In the genomic region with DNA sequence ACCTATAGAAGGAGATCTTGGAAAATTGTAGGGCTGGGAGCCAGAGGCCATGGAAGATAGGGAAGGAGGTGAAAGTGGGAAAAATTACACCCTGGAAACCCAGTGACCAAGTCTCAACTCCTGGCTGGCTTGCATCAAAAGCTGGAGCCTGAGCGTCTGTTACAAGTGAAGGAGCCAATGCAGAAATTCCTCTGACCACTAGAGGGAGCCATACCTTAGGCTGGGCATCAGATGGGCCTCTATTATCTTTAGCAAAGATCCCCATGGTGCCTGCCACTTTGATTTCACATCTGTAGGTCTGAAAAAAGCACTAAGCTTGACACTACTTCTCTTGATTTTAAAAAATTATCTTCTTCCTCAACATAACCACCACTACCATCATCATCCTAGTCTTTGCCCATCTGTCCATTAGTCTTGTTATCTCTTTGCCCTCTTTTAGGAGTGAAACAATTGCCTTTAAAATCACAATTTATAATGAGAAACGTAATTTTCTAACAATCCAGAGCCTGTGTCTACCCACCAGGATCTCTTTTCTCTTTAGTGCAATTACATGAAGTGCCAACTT, we compare ENCODE assay signal across 8 cellular contexts.
DNase-seq lines count a peak whose midpoint lies in the region; ATAC-seq and TF ChIP-seq lines count a peak whose summit lies in the region.

No MANE protein-coding gene starts in this region.

- no peak overlapping the region for H3K4me3 ChIP-seq in SJSA1
- H3K4me3 ChIP-seq in right cardiac atrium (ENCODE audit: low read length) = no peak overlapping the region
- H3K4me3 ChIP-seq in sigmoid colon = no peak overlapping the region

- intact Hi-C loops in right cardiac atrium (cut with DNase I) (loop anchor here (2.0 to 10.0 kb wide), 3 partner anchors 327 to 335 kb away; no protein-coding TSS in a partner anchor), sigmoid colon (cut with DNase I) (loop anchor here (2.0 kb wide), 1 partner anchor 329 kb away; no protein-coding TSS in a partner anchor)

- H3K27ac ChIP-seq in SJSA1 (no peak overlapping the region), right cardiac atrium (ENCODE audit: low read length) (no peak overlapping the region), sigmoid colon (no peak overlapping the region)

- H3K27me3 ChIP-seq in SJSA1 (replicated peaks) (no peaks in the 10 kb centered on the region), right cardiac atrium (ENCODE audit: control insufficient read depth, insufficient read depth) (no peaks in the 10 kb centered on the region), sigmoid colon (no peaks in the 10 kb centered on the region)

- 14% methylated on average over 2 of the region's 2 CpGs for WGBS in right cardiac atrium
- 15 to 40% methylated on average over 2 of the region's 2 CpGs for WGBS in sigmoid colon, 2 donors

- peak; percentile 74 for ATAC-seq in HG02610 (IDR thresholded peaks at IDR 0.05; ENCODE audit: unreplicated experiment)
- peak; percentile 68 to 72 for ATAC-seq in right cardiac atrium

- H3K36me3 ChIP-seq in SJSA1 (no peaks in the 10 kb centered on the region), sigmoid colon (no peaks in the 10 kb centered on the region)

- H3K9me3 ChIP-seq in SJSA1 (replicated peaks) = no peaks in the 10 kb centered on the region
- no peaks in the 10 kb centered on the region for H3K9me3 ChIP-seq in right cardiac atrium (ENCODE audit: control insufficient read depth, low read length)
- no peaks in the 10 kb centered on the region for H3K9me3 ChIP-seq in sigmoid colon

- TF ChIP-seq EP300 in sigmoid colon (IDR thresholded peaks at IDR 0.05) = no peak

- DNase-seq in activated T-cell treated with anti-CD3 and anti-CD28 coated beads for 1 hour (ENCODE audit: low read depth) = peak; percentile 14
- no peak for DNase-seq in activated T-cell treated with anti-CD3 and anti-CD28 coated beads, Interleukin-2, amount 50 U/mL, for 1 hour
- peak; percentile 56 for DNase-seq in MV-4-11 (lab: John Stamatoyannopoulos, UW)
- peak; percentile 24 to 49 for DNase-seq in SJSA1 (ENCODE audit: low read depth in 1 of 2, low spot score in 2 of 2)
- DNase-seq in amygdala (lab: John Stamatoyannopoulos, UW) = peak in 42 of 56 donors; percentile 1 to 87 (median 25)
- DNase-seq in right cardiac atrium = peak in 1 of 3 donors; percentile 18
- no peak for DNase-seq in sigmoid colon

- H3K4me1 ChIP-seq in SJSA1 (replicated peaks) (no peaks in the 10 kb centered on the region), right cardiac atrium (ENCODE audit: control insufficient read depth, insufficient read depth, low read length) (no peaks in the 10 kb centered on the region), sigmoid colon (no peaks in the 10 kb centered on the region)

- TF ChIP-seq CTCF in sigmoid colon (IDR thresholded peaks at IDR 0.05) = peak in 3 of 4 experiments; percentile 34 to 80 (median 45)

- TF ChIP-seq POLR2A in sigmoid colon (IDR thresholded peaks at IDR 0.05) = no peak

Comparison
In these comparisons a context has a peak if more than half of its experiments do, and no peak if none do; other contexts are left out.
1. DNase-seq: peak in activated T-cell treated with anti-CD3 and anti-CD28 coated beads for 1 hour (single experiment), MV-4-11 (single experiment), SJSA1 (2 of 2) and amygdala (42 of 56); none in activated T-cell treated with anti-CD3 and anti-CD28 coated beads, Interleukin-2, amount 50 U/mL, for 1 hour (single experiment) and sigmoid colon (single experiment).